21 cellular contexts compared by ENCODE assay signal in genomic region chr4:66613591-66613990, GRCh38.
"Had no signal": no experiment of that assay in that cellular context is flagged by ENCODE, and none has a peak within 500 bp of the region (broad histone marks: within the 10 kb centered on the region; RNA-seq: fewer than 3 reads in every experiment).

No MANE protein-coding gene starts in this region.

- H3K9me3 ChIP-seq: SK-N-SH had no signal

- H3K9ac ChIP-seq: SK-N-SH had no signal

- ATAC-seq: HepG2, T-cell had no signal

- H3K4me2 ChIP-seq: SK-N-SH had no signal

- DNase-seq: IMR-90, Karpas-422, KG1, NCI-H1092, NCI-H1436, NCI-H187, NCI-H2029, NCI-H2081 treated with DMSO at 0.1 percent for 48 hours, NCI-H2171, NCI-H226, NCI-H446, NCI-H510A, NCI-H524 treated with DMSO at 0.1 percent for 48 hours, NCI-H69, NCI-H774, SHP77, SK-N-SH, SW 1271, T-cell had no signal

- H3K27ac ChIP-seq: RWPE1 had no signal
